Comparison of ENCODE assay signal across 8 cellular contexts in genomic region chr10:30434273-30435067, GRCh38. TPM values are rescaled to one million over a fixed set of nuclear protein-coding genes. Genes with fewer than 3 reads are reported as not detected.
DNase-seq lines count a peak whose midpoint lies in the region; ATAC-seq and TF ChIP-seq lines count a peak whose summit lies in the region.

No MANE protein-coding gene starts in this region.

- ATAC-seq in GM18858 (IDR thresholded peaks at IDR 0.05; ENCODE audit: unreplicated experiment) (peak; percentile 33), HG03066 (IDR thresholded peaks at IDR 0.05; ENCODE audit: low read depth, unreplicated experiment) (peak; percentile 47)
- peak; percentile 80 to 86 for ATAC-seq in natural killer cell treated with Interleukin-12 subunit alpha and Interleukin-12 subunit beta and Interleukin-15 and Interleukin-18, amount 100 ng/mL, for 72 hours

- H3K9me3 Mint-ChIP-seq in activated T-helper 2 cell treated with anti-CD3 and anti-CD28 coated beads, Interferon-gamma antibody, Interleukin-2, Interleukin-4, amounts not matched to agents 10 μg/mL and 5 μg/mL and 100 μg/mL, durations not matched to agents 14 hours and 24 hours and 36 hours: no peaks in the 10 kb centered on the region
- H3K9me3 Mint-ChIP-seq in natural killer cell treated with Interleukin-12 subunit alpha and Interleukin-12 subunit beta and Interleukin-15 and Interleukin-18, amount 100 ng/mL, for 72 hours: no peaks in the 10 kb centered on the region

- H3K27ac ChIP-seq in testis: peak overlapping the region; percentile 92 to 98

- no peaks in the 10 kb centered on the region for H3K36me3 ChIP-seq in testis (ENCODE audit: low read depth, missing control alignments)

- peaks cover 49% of the 10 kb centered on the region for H3K36me3 Mint-ChIP-seq in activated T-helper 2 cell treated with anti-CD3 and anti-CD28 coated beads, Interferon-gamma antibody, Interleukin-2, Interleukin-4, amounts not matched to agents 10 μg/mL and 5 μg/mL and 100 μg/mL, durations not matched to agents 14 hours and 24 hours and 36 hours (ENCODE audit: low read depth)
- H3K36me3 Mint-ChIP-seq in natural killer cell treated with Interleukin-12 subunit alpha and Interleukin-12 subunit beta and Interleukin-15 and Interleukin-18, amount 100 ng/mL, for 72 hours: peaks cover 46% of the 10 kb centered on the region

- peak overlapping the region; percentile 75 to 85 for H3K4me3 ChIP-seq in testis

- H3K27me3 Mint-ChIP-seq in activated T-helper 2 cell treated with anti-CD3 and anti-CD28 coated beads, Interferon-gamma antibody, Interleukin-2, Interleukin-4, amounts not matched to agents 10 μg/mL and 5 μg/mL and 100 μg/mL, durations not matched to agents 14 hours and 24 hours and 36 hours (ENCODE audit: low read depth): peaks cover 4% of the 10 kb centered on the region
- H3K27me3 Mint-ChIP-seq in natural killer cell treated with Interleukin-12 subunit alpha and Interleukin-12 subunit beta and Interleukin-15 and Interleukin-18, amount 100 ng/mL, for 72 hours: no peaks in the 10 kb centered on the region

- H3K27me3 ChIP-seq in testis: no peaks in the 10 kb centered on the region

- no peak for TF ChIP-seq POLR2A in testis (IDR thresholded peaks at IDR 0.05)

- H3K4me1 Mint-ChIP-seq in activated T-helper 2 cell treated with anti-CD3 and anti-CD28 coated beads, Interferon-gamma antibody, Interleukin-2, Interleukin-4, amounts not matched to agents 10 μg/mL and 5 μg/mL and 100 μg/mL, durations not matched to agents 14 hours and 24 hours and 36 hours (ENCODE audit: low read depth): peaks cover 58% of the 10 kb centered on the region
- H3K4me1 Mint-ChIP-seq in natural killer cell treated with Interleukin-12 subunit alpha and Interleukin-12 subunit beta and Interleukin-15 and Interleukin-18, amount 100 ng/mL, for 72 hours (ENCODE audit: low read depth in 2 of 2): peaks cover 42 to 57% of the 10 kb centered on the region in 2 donors

- H3K4me1 ChIP-seq in testis: peaks cover 4% of the 10 kb centered on the region

- peak overlapping the region; percentile 82 for H3K4me3 Mint-ChIP-seq in activated T-helper 2 cell treated with anti-CD3 and anti-CD28 coated beads, Interferon-gamma antibody, Interleukin-2, Interleukin-4, amounts not matched to agents 10 μg/mL and 5 μg/mL and 100 μg/mL, durations not matched to agents 14 hours and 24 hours and 36 hours (ENCODE audit: low read depth)
- H3K4me3 Mint-ChIP-seq in natural killer cell treated with Interleukin-12 subunit alpha and Interleukin-12 subunit beta and Interleukin-15 and Interleukin-18, amount 100 ng/mL, for 72 hours: peak overlapping the region; percentile 93

- no peaks in the 10 kb centered on the region for H3K9me3 ChIP-seq in testis

- DNase-seq in ACHN: peak; percentile 63
- DNase-seq in activated T-helper 2 cell treated with anti-CD3 and anti-CD28 coated beads, Interferon-gamma antibody, Interleukin-2, Interleukin-4, amounts not matched to agents 10 μg/mL and 5 μg/mL and 100 μg/mL, durations not matched to agents 14 hours and 24 hours and 36 hours (ENCODE audit: low spot score): peak; percentile 41
- peak; percentile 65 for DNase-seq in fibroblast of peridontal ligament (ENCODE audit: extremely low read depth)
- peak; percentile 98 for DNase-seq in natural killer cell treated with Interleukin-12 subunit alpha and Interleukin-12 subunit beta and Interleukin-15 and Interleukin-18, amount 100 ng/mL, for 72 hours (ENCODE audit: low spot score)
- DNase-seq in testis: peak; percentile 82

- WGBS in testis, 2 donors: 1% methylated on average over 20 to 39 of the region's 56 CpGs

- intact Hi-C loops in activated T-helper 2 cell treated with anti-CD3 and anti-CD28 coated beads, Interferon-gamma antibody, Interleukin-2, Interleukin-4, amounts not matched to agents 10 μg/mL and 5 μg/mL and 100 μg/mL, durations not matched to agents 14 hours and 24 hours and 36 hours (cut with micrococcal nuclease): loop anchor here (5.0 to 10.0 kb wide), 5 partner anchors 213 to 1900 kb away; no protein-coding TSS in a partner anchor
- intact Hi-C loops in testis (cut with DNase I; ENCODE audit: low total_unique reads): no loop called here

- H3K27ac Mint-ChIP-seq in activated T-helper 2 cell treated with anti-CD3 and anti-CD28 coated beads, Interferon-gamma antibody, Interleukin-2, Interleukin-4, amounts not matched to agents 10 μg/mL and 5 μg/mL and 100 μg/mL, durations not matched to agents 14 hours and 24 hours and 36 hours: peak overlapping the region; percentile 73
- H3K27ac Mint-ChIP-seq in natural killer cell treated with Interleukin-12 subunit alpha and Interleukin-12 subunit beta and Interleukin-15 and Interleukin-18, amount 100 ng/mL, for 72 hours: peak overlapping the region; percentile 91 to 99

- TF ChIP-seq CTCF in testis (IDR thresholded peaks at IDR 0.05): peak in 1 of 3 experiments; percentile 4

- in situ Hi-C loops in ACHN (cut with HindIII; ENCODE audit: low pct_ligation_motif_present, low pct_unique_long_range_greater_than_20kb, low sequenced_read_pairs): no loop called here

TF ChIP-seq in PFSK-1, 5 proteins besides CTCF, POLR2A, EP300 and RAD21:
- TF ChIP-seq FOXP2 (optimal IDR thresholded peaks at IDR 0.05; ENCODE audit: borderline replicate concordance, extremely low read depth, extremely low read length, insufficient read depth) (peak; percentile 87), POLR2AphosphoS5 (IDR thresholded peaks at IDR 0.05; ENCODE audit: low read depth, low read length) (no peak)
- TF ChIP-seq, protein P1, sequence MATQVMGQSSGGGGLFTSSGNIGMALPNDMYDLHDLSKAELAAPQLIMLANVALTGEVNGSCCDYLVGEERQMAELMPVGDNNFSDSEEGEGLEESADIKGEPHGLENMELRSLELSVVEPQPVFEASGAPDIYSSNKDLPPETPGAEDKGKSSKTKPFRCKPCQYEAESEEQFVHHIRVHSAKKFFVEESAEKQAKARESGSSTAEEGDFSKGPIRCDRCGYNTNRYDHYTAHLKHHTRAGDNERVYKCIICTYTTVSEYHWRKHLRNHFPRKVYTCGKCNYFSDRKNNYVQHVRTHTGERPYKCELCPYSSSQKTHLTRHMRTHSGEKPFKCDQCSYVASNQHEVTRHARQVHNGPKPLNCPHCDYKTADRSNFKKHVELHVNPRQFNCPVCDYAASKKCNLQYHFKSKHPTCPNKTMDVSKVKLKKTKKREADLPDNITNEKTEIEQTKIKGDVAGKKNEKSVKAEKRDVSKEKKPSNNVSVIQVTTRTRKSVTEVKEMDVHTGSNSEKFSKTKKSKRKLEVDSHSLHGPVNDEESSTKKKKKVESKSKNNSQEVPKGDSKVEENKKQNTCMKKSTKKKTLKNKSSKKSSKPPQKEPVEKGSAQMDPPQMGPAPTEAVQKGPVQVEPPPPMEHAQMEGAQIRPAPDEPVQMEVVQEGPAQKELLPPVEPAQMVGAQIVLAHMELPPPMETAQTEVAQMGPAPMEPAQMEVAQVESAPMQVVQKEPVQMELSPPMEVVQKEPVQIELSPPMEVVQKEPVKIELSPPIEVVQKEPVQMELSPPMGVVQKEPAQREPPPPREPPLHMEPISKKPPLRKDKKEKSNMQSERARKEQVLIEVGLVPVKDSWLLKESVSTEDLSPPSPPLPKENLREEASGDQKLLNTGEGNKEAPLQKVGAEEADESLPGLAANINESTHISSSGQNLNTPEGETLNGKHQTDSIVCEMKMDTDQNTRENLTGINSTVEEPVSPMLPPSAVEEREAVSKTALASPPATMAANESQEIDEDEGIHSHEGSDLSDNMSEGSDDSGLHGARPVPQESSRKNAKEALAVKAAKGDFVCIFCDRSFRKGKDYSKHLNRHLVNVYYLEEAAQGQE (IDR thresholded peaks at IDR 0.05; ENCODE audit: insufficient read depth in 1 of 2, low read depth in 2 of 2, low read length in 2 of 2): no peak

RNA-seq across cellular contexts. Expression of gene MAP3K8, which starts 0.5 kb away (rescaled TPM):
- polyA plus RNA-seq in PFSK-1 (2012; ENCODE audit: insufficient read length, low read depth): 1.7 TPM
- total RNA-seq in activated T-helper 2 cell treated with anti-CD3 and anti-CD28 coated beads, Interferon-gamma antibody, Interleukin-2, Interleukin-4, amounts not matched to agents 10 μg/mL and 5 μg/mL and 100 μg/mL, durations not matched to agents 14 hours and 24 hours and 36 hours: 33.5 and 37.1 TPM in 2 replicates
- 100 to 1,000 TPM; 239 to 355 TPM for total RNA-seq in natural killer cell treated with Interleukin-12 subunit alpha and Interleukin-12 subunit beta and Interleukin-15 and Interleukin-18, amount 100 ng/mL, for 72 hours
- 10 to 100 TPM in 1 of 2 donors, 1 to 10 TPM in 1; 3.1 to 10.4 TPM for total RNA-seq in testis
- 5.2 TPM for polyA plus RNA-seq in testis (ENCODE audit: insufficient read depth, low read depth, low replicate concordance)

Comparison
In these comparisons a context has a peak if more than half of its experiments do, and no peak if none do; other contexts are left out.
1. Peak in every context shown above with its lines: DNase-seq, ATAC-seq, H3K4me3 ChIP-seq and H3K27ac ChIP-seq.
2. DNase-seq: peak in every context shown above with its lines; median percentile 98 in natural killer cell treated with Interleukin-12 subunit alpha and Interleukin-12 subunit beta and Interleukin-15 and Interleukin-18, amount 100 ng/mL, for 72 hours; 82 in testis; 65 in fibroblast of peridontal ligament; 63 in ACHN; 41 in activated T-helper 2 cell treated with anti-CD3 and anti-CD28 coated beads, Interferon-gamma antibody, Interleukin-2, Interleukin-4, amounts not matched to agents 10 μg/mL and 5 μg/mL and 100 μg/mL, durations not matched to agents 14 hours and 24 hours and 36 hours.
3. ATAC-seq: peak in every context shown above with its lines; median percentile 83 in natural killer cell treated with Interleukin-12 subunit alpha and Interleukin-12 subunit beta and Interleukin-15 and Interleukin-18, amount 100 ng/mL, for 72 hours; 47 in HG03066; 33 in GM18858.